Comparison of ENCODE assay signal across 8 cellular contexts in genomic region chr1:203649551-203650011, GRCh38. TPM values are rescaled to one million over a fixed set of nuclear protein-coding genes. Genes with fewer than 3 reads are reported as not detected.
DNase-seq lines count a peak whose midpoint lies in the region; ATAC-seq lines count a peak whose summit lies in the region.

No MANE protein-coding gene starts in this region.

- H3K9me3 ChIP-seq in naive thymus-derived CD4-positive, alpha-beta T cell (ENCODE audit: control insufficient read depth in 2 of 3, low read length in 3 of 3), result no peaks in the 10 kb centered on the region

- ATAC-seq in GM18909 (IDR thresholded peaks at IDR 0.05; ENCODE audit: poor library complexity, unreplicated experiment), result peak; percentile 38
- ATAC-seq in HG03066 (IDR thresholded peaks at IDR 0.05; ENCODE audit: low read depth, unreplicated experiment), result peak; percentile 50
- ATAC-seq in naive thymus-derived CD4-positive, alpha-beta T cell, result peak; percentile 30
- no peak for ATAC-seq in HG03039 (IDR thresholded peaks at IDR 0.05; ENCODE audit: unreplicated experiment)

- no peaks in the 10 kb centered on the region for H3K27me3 Mint-ChIP-seq in activated T-helper 2 cell treated with anti-CD3 and anti-CD28 coated beads, Interferon-gamma antibody, Interleukin-2, Interleukin-4, amounts not matched to agents 10 μg/mL and 5 μg/mL and 100 μg/mL, durations not matched to agents 14 hours and 24 hours and 36 hours (ENCODE audit: low read depth)
- no peaks in the 10 kb centered on the region for H3K27me3 Mint-ChIP-seq in naive thymus-derived CD4-positive, alpha-beta T cell

- no peaks in the 10 kb centered on the region for H3K9me3 Mint-ChIP-seq in activated T-helper 2 cell treated with anti-CD3 and anti-CD28 coated beads, Interferon-gamma antibody, Interleukin-2, Interleukin-4, amounts not matched to agents 10 μg/mL and 5 μg/mL and 100 μg/mL, durations not matched to agents 14 hours and 24 hours and 36 hours
- H3K9me3 Mint-ChIP-seq in naive thymus-derived CD4-positive, alpha-beta T cell, result no peaks in the 10 kb centered on the region

- H3K4me1 Mint-ChIP-seq in activated T-helper 2 cell treated with anti-CD3 and anti-CD28 coated beads, Interferon-gamma antibody, Interleukin-2, Interleukin-4, amounts not matched to agents 10 μg/mL and 5 μg/mL and 100 μg/mL, durations not matched to agents 14 hours and 24 hours and 36 hours (ENCODE audit: low read depth), result peaks cover 58% of the 10 kb centered on the region
- peaks cover 34 to 78% (median 64%) of the 10 kb centered on the region in 7 donors for H3K4me1 Mint-ChIP-seq in naive thymus-derived CD4-positive, alpha-beta T cell

- no peaks in the 10 kb centered on the region for H3K36me3 ChIP-seq in naive thymus-derived CD4-positive, alpha-beta T cell (ENCODE audit: control insufficient read depth in 2 of 3, insufficient read depth in 3 of 3, low read length in 3 of 3)

- H3K27ac ChIP-seq in naive thymus-derived CD4-positive, alpha-beta T cell (ENCODE audit: low read depth, low read length), result peak overlapping the region; percentile 70

- POLR2A ChIA-PET in naive thymus-derived CD4-positive, alpha-beta T cell (lab: Charles Lee), result interaction anchor here (0.6 to 1.2 kb wide), 2 partner anchors 37 to 839 kb away, joined by 3 read pairs; no protein-coding TSS in a partner anchor

- peak overlapping the region; percentile 95 for H3K27ac Mint-ChIP-seq in activated T-helper 2 cell treated with anti-CD3 and anti-CD28 coated beads, Interferon-gamma antibody, Interleukin-2, Interleukin-4, amounts not matched to agents 10 μg/mL and 5 μg/mL and 100 μg/mL, durations not matched to agents 14 hours and 24 hours and 36 hours
- peak overlapping the region; percentile 79 to 94 (median 91) for H3K27ac Mint-ChIP-seq in naive thymus-derived CD4-positive, alpha-beta T cell

- no peaks in the 10 kb centered on the region for H3K27me3 ChIP-seq in naive thymus-derived CD4-positive, alpha-beta T cell (ENCODE audit: control insufficient read depth in 2 of 2, insufficient read depth in 2 of 2, low read length in 2 of 2)

- peaks cover 28% of the 10 kb centered on the region for H3K36me3 Mint-ChIP-seq in activated T-helper 2 cell treated with anti-CD3 and anti-CD28 coated beads, Interferon-gamma antibody, Interleukin-2, Interleukin-4, amounts not matched to agents 10 μg/mL and 5 μg/mL and 100 μg/mL, durations not matched to agents 14 hours and 24 hours and 36 hours (ENCODE audit: low read depth)
- peaks cover 0 to 14% (median 0%) of the 10 kb centered on the region in 5 donors for H3K36me3 Mint-ChIP-seq in naive thymus-derived CD4-positive, alpha-beta T cell

- intact Hi-C loops in activated T-helper 2 cell treated with anti-CD3 and anti-CD28 coated beads, Interferon-gamma antibody, Interleukin-2, Interleukin-4, amounts not matched to agents 10 μg/mL and 5 μg/mL and 100 μg/mL, durations not matched to agents 14 hours and 24 hours and 36 hours (cut with micrococcal nuclease), result loop anchor here (1.0 kb wide), 2 partner anchors 19 to 28 kb away; no protein-coding TSS in a partner anchor
- intact Hi-C loops in naive thymus-derived CD4-positive, alpha-beta T cell (cut with micrococcal nuclease), result loop anchor here (1.0 to 5.0 kb wide), 4 partner anchors 20 to 362 kb away; partner anchors contain the start of gene ATP2B4 (in 1 of the 2)

- H3K4me3 Mint-ChIP-seq in activated T-helper 2 cell treated with anti-CD3 and anti-CD28 coated beads, Interferon-gamma antibody, Interleukin-2, Interleukin-4, amounts not matched to agents 10 μg/mL and 5 μg/mL and 100 μg/mL, durations not matched to agents 14 hours and 24 hours and 36 hours (ENCODE audit: low read depth), result peak overlapping the region; percentile 70
- peak overlapping the region; percentile 73 to 92 (median 82) for H3K4me3 Mint-ChIP-seq in naive thymus-derived CD4-positive, alpha-beta T cell

- peak; percentile 19 for DNase-seq in activated T-helper 2 cell treated with anti-CD3 and anti-CD28 coated beads, Interferon-gamma antibody, Interleukin-2, Interleukin-4, amounts not matched to agents 10 μg/mL and 5 μg/mL and 100 μg/mL, durations not matched to agents 14 hours and 24 hours and 36 hours (ENCODE audit: low spot score)
- peak in 2 of 9 donors; percentile 29 to 59 for DNase-seq in naive thymus-derived CD4-positive, alpha-beta T cell
- DNase-seq in GM19238 (ENCODE audit: insufficient read length, low spot score), result no peak
- DNase-seq in putamen (ENCODE audit: low spot score), result no peak
- no peak for DNase-seq in HUDEP-2 (lab: John Stamatoyannopoulos, UW; ENCODE audit: unreplicated experiment in 76 of 76)

- CTCF ChIA-PET in naive thymus-derived CD4-positive, alpha-beta T cell (lab: Charles Lee), result interaction anchor here (1.1 to 1.6 kb wide), 2 partner anchors 9 to 23 kb away, joined by 3 to 5 read pairs; partner anchors contain the start of gene ATP2B4

- H3K4me3 ChIP-seq in naive thymus-derived CD4-positive, alpha-beta T cell (ENCODE audit: low read length), result peak overlapping the region; percentile 47

- peaks cover 47 to 70% of the 10 kb centered on the region in 2 donors for H3K4me1 ChIP-seq in naive thymus-derived CD4-positive, alpha-beta T cell (ENCODE audit: control insufficient read depth in 2 of 2, insufficient read depth in 2 of 2, low read length in 2 of 2)

RNA-seq across cellular contexts. Expression of gene ATP2B4, which starts 22.9 kb away (rescaled TPM):
- total RNA-seq in activated T-helper 2 cell treated with anti-CD3 and anti-CD28 coated beads, Interferon-gamma antibody, Interleukin-2, Interleukin-4, amounts not matched to agents 10 μg/mL and 5 μg/mL and 100 μg/mL, durations not matched to agents 14 hours and 24 hours and 36 hours, result 50.3 and 50.8 TPM in 2 replicates
- 10 to 100 TPM; 29.8 to 84.0 (median 59.9) TPM for total RNA-seq in naive thymus-derived CD4-positive, alpha-beta T cell
- polyA plus RNA-seq in naive thymus-derived CD4-positive, alpha-beta T cell, result 10 to 100 TPM; 10.2 to 11.7 TPM
